26 cellular contexts compared by ENCODE assay signal in the genomic region with DNA sequence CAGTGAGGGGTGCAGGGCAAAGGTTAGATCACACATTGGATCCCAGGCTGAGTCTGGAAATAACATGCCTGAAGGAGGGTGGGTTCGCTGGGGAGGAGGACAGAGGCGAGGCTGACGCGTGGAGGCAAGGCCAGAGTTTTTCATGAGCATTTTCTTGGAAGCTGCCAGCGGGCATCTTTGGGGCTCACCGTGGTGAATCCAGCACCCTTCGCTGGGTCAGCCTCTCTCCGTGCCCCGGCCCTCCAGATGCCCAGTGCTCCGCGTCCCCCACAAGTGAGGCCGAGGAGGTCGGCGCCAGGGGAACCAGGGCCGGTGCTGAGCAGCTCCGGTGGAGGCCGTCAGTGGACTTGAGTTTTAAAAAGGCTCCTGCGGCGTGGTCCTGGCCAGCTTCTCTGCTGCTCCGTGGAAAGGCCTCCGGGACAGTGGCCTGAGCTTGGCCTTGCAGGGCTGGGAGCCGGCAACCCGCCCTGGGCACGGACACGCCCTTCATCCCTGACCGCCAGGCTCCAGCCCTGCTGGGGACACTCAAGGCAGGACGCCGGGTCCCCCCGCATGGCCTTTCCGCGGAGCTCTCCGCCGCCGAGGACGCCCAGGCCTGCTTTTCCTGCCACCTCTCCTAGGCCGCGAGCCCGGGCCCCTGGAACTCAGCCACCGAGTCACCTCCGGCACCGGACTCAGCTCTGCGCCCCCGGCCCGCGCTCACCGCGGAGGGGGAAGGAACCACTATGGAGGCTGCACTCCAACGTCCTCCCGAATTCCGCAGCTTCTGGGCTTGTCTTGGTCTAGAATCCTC.
"Had no signal": no experiment of that assay in that cellular context is flagged by ENCODE, and none has a peak within 500 bp of the region (broad histone marks: within the 10 kb centered on the region; RNA-seq: fewer than 3 reads in every experiment).

No MANE protein-coding gene starts in this region.

- H3K9ac ChIP-seq: neural progenitor cell had no signal

- H3K4me1 Mint-ChIP-seq: naive B cell, neural progenitor cell, WTC11 had no signal

- H3K27me3 ChIP-seq: brain microvascular endothelial cell, heart right ventricle, left lung, neural progenitor cell, ovary, sigmoid colon, uterus had no signal

- H2AFZ ChIP-seq: neural progenitor cell had no signal

- H3K4me1 ChIP-seq: left lung, lower lobe of right lung, neural progenitor cell had no signal

- H3K4me3 Mint-ChIP-seq: activated naive CD8-positive, alpha-beta T cell; activated T-cell treated with anti-CD3 and anti-CD28 coated beads, Interleukin-2, amount 50 U/mL, for 72 hours; neural progenitor cell; stimulated activated naive B cell treated with anti-CD40 and anti-IgM and Interleukin-4, amounts not matched to agents 10 μg/mL and 1 μg/mL and 100 μg/mL, for 72 hours; WTC11 had no signal

- H3K9me3 ChIP-seq: lower lobe of right lung, ovary, sigmoid colon, thoracic aorta, uterus had no signal

- H3K36me3 Mint-ChIP-seq: activated naive CD8-positive, alpha-beta T cell; naive B cell; neural progenitor cell; stimulated activated naive B cell treated with anti-CD40 and anti-IgM and Interleukin-4, amounts not matched to agents 10 μg/mL and 1 μg/mL and 100 μg/mL, for 72 hours had no signal

- H3K36me3 ChIP-seq: brain microvascular endothelial cell, heart right ventricle, left lung, lower lobe of right lung, neural progenitor cell, ovary, sigmoid colon, thoracic aorta, uterus had no signal

- ATAC-seq: activated T-cell treated with anti-CD3 and anti-CD28 coated beads, Interleukin-2, amount 50 U/mL, for 72 hours; heart right ventricle; left lung; stimulated activated naive B cell treated with anti-CD40 and anti-IgM and Interleukin-4, amounts not matched to agents 10 μg/mL and 1 μg/mL and 100 μg/mL, for 72 hours; WTC11 had no signal

- H3K4me3 ChIP-seq: heart right ventricle, left lung, lower lobe of right lung, neural progenitor cell, ovary, sigmoid colon, thoracic aorta, uterus had no signal

- H3K4me2 ChIP-seq: neural progenitor cell had no signal

- DNase-seq: activated CD4-positive, alpha-beta T cell treated with anti-CD3 and anti-CD28 coated beads for 1 hour; activated CD4-positive, alpha-beta T cell treated with anti-CD3 and anti-CD28 coated beads, Interleukin-2, amount 50 U/mL, for 4 hours; activated naive CD4-positive, alpha-beta T cell; activated T-cell treated with anti-CD3 and anti-CD28 coated beads for 4 hours; activated T-cell treated with anti-CD3 and anti-CD28 coated beads, Interleukin-2, amount 50 U/mL, for 72 hours; aorta; brain microvascular endothelial cell; cortex of kidney; foreskin melanocyte; heart right ventricle; lower lobe of right lung; naive B cell; ovary; sigmoid colon; small intestine; stimulated activated CD4-positive, alpha-beta T cell treated with anti-CD3 and anti-CD28 coated beads, Interleukin-4, amount 100 ng/mL, for 24 hours; stimulated activated naive B cell treated with anti-CD40 and anti-IgM and Interleukin-4, amounts not matched to agents 10 μg/mL and 1 μg/mL and 100 μg/mL, for 72 hours; T-helper 2 cell; trophoblast cell; uterus had no signal

- H3K27ac ChIP-seq: brain microvascular endothelial cell, heart right ventricle, left lung, lower lobe of right lung, neural progenitor cell, ovary, sigmoid colon, uterus had no signal

- H3K27ac Mint-ChIP-seq: activated naive CD8-positive, alpha-beta T cell; activated T-cell treated with anti-CD3 and anti-CD28 coated beads, Interleukin-2, amount 50 U/mL, for 72 hours; naive B cell; neural progenitor cell; progenitor cell of endocrine pancreas; stimulated activated naive B cell treated with anti-CD40 and anti-IgM and Interleukin-4, amounts not matched to agents 10 μg/mL and 1 μg/mL and 100 μg/mL, for 72 hours; WTC11 had no signal
